Comparison of ENCODE assay signal across 1 cellular context in the genomic region with DNA sequence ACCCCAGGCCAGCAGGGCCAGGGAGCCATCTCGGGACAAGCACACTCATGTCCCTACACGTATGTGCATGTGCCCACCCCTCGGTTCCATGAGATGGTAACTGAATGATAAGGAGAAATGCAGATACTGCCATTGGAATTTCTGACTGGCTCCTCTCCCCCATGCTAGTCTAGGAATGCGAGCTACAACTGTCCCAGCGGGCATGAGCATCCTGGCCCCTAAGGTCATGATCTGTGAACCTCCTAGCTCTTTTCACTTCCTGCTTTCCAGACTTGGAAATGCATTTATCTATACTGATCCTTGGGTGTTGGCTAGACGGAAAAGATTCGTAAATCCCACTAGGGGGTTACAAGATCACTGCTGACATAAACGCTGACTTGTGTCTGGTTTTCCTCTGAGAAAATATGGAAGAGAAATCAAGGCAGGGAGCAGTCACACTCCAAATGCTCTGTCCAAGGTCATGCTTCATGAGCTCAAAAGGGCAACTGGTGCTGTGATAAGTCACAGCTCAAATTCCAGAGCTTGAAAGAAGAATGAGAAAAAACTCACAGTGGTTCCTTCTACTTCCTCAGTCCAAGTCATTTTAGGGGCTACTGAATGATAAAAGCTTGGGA.
TF ChIP-seq lines count a peak whose summit lies in the region.

No MANE protein-coding gene starts in this region.

TF ChIP-seq in IMR-90, 13 proteins besides CTCF, POLR2A, EP300 and RAD21 (continued from another document):
- TF ChIP-seq, protein P1, sequence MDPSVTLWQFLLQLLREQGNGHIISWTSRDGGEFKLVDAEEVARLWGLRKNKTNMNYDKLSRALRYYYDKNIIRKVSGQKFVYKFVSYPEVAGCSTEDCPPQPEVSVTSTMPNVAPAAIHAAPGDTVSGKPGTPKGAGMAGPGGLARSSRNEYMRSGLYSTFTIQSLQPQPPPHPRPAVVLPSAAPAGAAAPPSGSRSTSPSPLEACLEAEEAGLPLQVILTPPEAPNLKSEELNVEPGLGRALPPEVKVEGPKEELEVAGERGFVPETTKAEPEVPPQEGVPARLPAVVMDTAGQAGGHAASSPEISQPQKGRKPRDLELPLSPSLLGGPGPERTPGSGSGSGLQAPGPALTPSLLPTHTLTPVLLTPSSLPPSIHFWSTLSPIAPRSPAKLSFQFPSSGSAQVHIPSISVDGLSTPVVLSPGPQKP (IDR thresholded peaks at IDR 0.05; ENCODE audit: borderline replicate concordance, low read depth, low read length), result no peak
- no peak for TF ChIP-seq NFE2L2 (IDR thresholded peaks at IDR 0.05; ENCODE audit: low read depth, low read length)
